In the genomic region with DNA sequence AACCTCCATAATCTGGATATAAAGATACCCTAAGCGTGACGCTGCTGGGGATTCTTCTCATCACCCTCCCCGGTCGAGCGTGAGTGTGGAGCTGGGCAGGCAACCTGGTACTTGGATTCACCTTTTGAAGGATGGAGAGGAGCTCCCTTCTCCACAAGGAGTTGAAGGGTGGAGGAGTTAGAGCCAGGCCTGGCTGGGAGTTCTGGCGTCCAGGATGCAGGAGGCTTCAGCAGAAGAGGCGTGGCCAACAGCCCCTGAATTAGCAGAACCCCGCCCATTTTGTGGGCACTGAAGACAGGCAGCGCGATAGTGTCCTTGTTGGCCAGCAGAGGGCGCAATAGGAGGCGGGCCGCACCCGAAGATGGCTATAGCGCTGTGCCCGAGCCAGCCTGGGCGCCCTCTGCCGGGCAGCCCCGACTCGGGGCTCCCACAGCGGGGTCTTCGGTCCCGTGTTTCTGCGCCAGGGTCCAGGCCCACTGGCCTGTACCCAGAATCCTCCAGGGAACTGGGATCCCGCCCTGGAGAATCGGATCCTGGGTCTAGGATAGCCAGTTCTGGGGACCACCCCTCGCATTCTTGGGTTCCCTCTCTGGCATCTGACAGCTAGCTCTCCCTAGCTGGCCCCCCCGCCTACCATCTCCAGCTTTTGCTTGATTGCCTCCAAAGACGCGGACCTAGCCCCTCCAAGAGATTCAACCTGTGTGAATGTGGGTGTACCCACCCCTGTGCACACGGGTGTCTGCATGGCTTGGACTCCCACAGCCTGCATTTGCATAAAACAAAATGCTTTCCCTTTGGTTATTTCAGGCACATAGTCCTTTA, we compare ENCODE assay signal across 9 cellular contexts. TPM values are rescaled to one million over a fixed set of nuclear protein-coding genes. Genes with fewer than 3 reads are reported as not detected.
DNase-seq lines count a peak whose midpoint lies in the region; ATAC-seq, FAIRE-seq and TF ChIP-seq lines count a peak whose summit lies in the region.
"Had no signal": no experiment of that assay in that cellular context is flagged by ENCODE, and none has a peak within 500 bp of the region (broad histone marks: within the 10 kb centered on the region; RNA-seq: fewer than 3 reads in every experiment).

No MANE protein-coding gene starts in this region.

- peaks cover 4% of the 10 kb centered on the region for H3K4me1 ChIP-seq in adipocyte (ENCODE audit: control insufficient read depth, insufficient read depth, low read length)
- peaks cover 37% of the 10 kb centered on the region for H3K4me1 ChIP-seq in left ventricle myocardium inferior

- no peaks in the 10 kb centered on the region for H3K36me3 ChIP-seq in adipocyte (ENCODE audit: control insufficient read depth, insufficient read depth, low read length, severe bottlenecking)
- no peaks in the 10 kb centered on the region for H3K36me3 ChIP-seq in left ventricle myocardium inferior

- H3K27ac ChIP-seq in 22Rv1 (no peak overlapping the region), left ventricle myocardium inferior (replicated peaks) (no peak overlapping the region)

- peak; percentile 81 for FAIRE-seq in GM18507 (lab: Jason Lieb, UNC)
- FAIRE-seq: A204.1 had no signal

- ATAC-seq in HG02973 (IDR thresholded peaks at IDR 0.05; ENCODE audit: unreplicated experiment) = peak; percentile 66

- DNase-seq in GM18507 (ENCODE audit: extremely low spot score, insufficient read length, low read depth) = peak; percentile 77
- peak; percentile 75 to 92 for DNase-seq in NCI-H187 (lab: John Stamatoyannopoulos, UW)
- peak; percentile 78 to 91 (median 88) for DNase-seq in T-helper 1 cell
- DNase-seq in adipocyte (ENCODE audit: low read depth) = peak; percentile 95
- peak; percentile 83 for DNase-seq in left ventricle myocardium inferior
- DNase-seq in retinal pigment epithelial cell (ENCODE audit: low read depth) = peak; percentile 53

- TF ChIP-seq CTCF in 22Rv1 (IDR thresholded peaks at IDR 0.05) (peak; percentile 100), left ventricle myocardium inferior (IDR thresholded peaks at IDR 0.05; ENCODE audit: borderline replicate concordance) (peak; percentile 98), retinal pigment epithelial cell (conservative IDR thresholded peaks at IDR 0.05; ENCODE audit: low read depth, low read length) (peak; percentile 99)

- H3K27me3 ChIP-seq in adipocyte (replicated peaks; ENCODE audit: control insufficient read depth, insufficient read depth, low read length) (peaks cover 4% of the 10 kb centered on the region), left ventricle myocardium inferior (ENCODE audit: low read depth) (peaks cover 76% of the 10 kb centered on the region)

- H3K9ac ChIP-seq in adipocyte (ENCODE audit: low read length) = peak overlapping the region; percentile 27

- H3K9me3 ChIP-seq in adipocyte (ENCODE audit: control insufficient read depth, low read length) (no peaks in the 10 kb centered on the region), left ventricle myocardium inferior (replicated peaks) (no peaks in the 10 kb centered on the region)

- intact Hi-C loops in left ventricle myocardium inferior (cut with micrococcal nuclease) = no loop called here

- H3K4me3 ChIP-seq in adipocyte (ENCODE audit: low read length) (peak overlapping the region; percentile 52), left ventricle myocardium inferior (peak overlapping the region; percentile 45), retinal pigment epithelial cell (ENCODE audit: low read length) (peak overlapping the region; percentile 18)

RNA-seq across cellular contexts. Expression of gene SMUG1, which starts 26.0 kb away (rescaled TPM):
- 16.2 TPM for total RNA-seq in left ventricle myocardium inferior
